In the genomic region with DNA sequence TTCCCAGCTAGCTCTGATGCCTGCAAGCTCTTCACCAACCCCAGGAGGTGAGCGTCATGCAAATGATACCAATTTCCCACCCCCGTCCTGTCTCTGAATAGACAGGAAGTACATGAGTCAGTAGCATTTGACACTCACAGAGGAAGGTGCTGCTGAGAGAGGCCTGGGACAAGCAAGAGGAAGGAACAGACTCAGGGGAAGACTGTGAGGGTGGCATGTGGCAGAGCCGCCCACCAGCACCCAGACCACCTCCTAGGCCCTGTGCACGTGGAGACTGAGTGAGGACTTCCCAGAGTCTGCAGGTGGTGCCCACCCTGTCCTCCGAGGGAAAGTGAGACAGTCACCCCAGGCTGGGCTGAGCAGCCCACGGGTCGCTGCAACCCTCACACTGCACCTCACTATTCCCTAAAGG, we compare ENCODE assay signal across 8 cellular contexts.
A peak's percentile ranks its signal among the peaks of the same experiment; 100 is the strongest.
DNase-seq lines count a peak whose midpoint lies in the region; ATAC-seq and TF ChIP-seq lines count a peak whose summit lies in the region.

No MANE protein-coding gene starts in this region.

- H3K9me3 Mint-ChIP-seq in naive thymus-derived CD8-positive, alpha-beta T cell, result peaks cover 5 to 26% (median 13%) of the 10 kb centered on the region in 9 donors

- POLR2A ChIA-PET in naive thymus-derived CD8-positive, alpha-beta T cell (lab: Charles Lee), result no interaction called here

- H3K27me3 Mint-ChIP-seq in naive thymus-derived CD8-positive, alpha-beta T cell, result peaks cover 0 to 25% (median 3%) of the 10 kb centered on the region in 5 donors

- H3K4me3 Mint-ChIP-seq in naive thymus-derived CD8-positive, alpha-beta T cell, result peak overlapping the region in 8 of 10 donors; percentile 1 to 49 (median 37)

- peak overlapping the region; percentile 48 to 88 (median 78) for H3K27ac Mint-ChIP-seq in naive thymus-derived CD8-positive, alpha-beta T cell

- DNase-seq in NCI-H2196 (lab: John Stamatoyannopoulos, UW; ENCODE audit: unreplicated experiment), result peak; percentile 17
- DNase-seq in NCI-H2196 treated with DMSO at 0.1 percent for 48 hours (lab: John Stamatoyannopoulos, UW; ENCODE audit: unreplicated experiment), result no peak
- peak; percentile 22 for DNase-seq in activated gamma-delta T cell treated with anti-CD3 and anti-CD28 coated beads, Interleukin-2, amount 50 U/mL, for 16 hours (ENCODE audit: low read depth)
- peak in 9 of 10 donors; percentile 7 to 74 (median 37) for DNase-seq in naive thymus-derived CD8-positive, alpha-beta T cell
- DNase-seq in hippocampal formation (lab: John Stamatoyannopoulos, UW), result no peak
- DNase-seq in GF-D8 (lab: John Stamatoyannopoulos, UW), result no peak

- peaks cover 0 to 11% (median 6%) of the 10 kb centered on the region in 3 donors for H3K36me3 Mint-ChIP-seq in naive thymus-derived CD8-positive, alpha-beta T cell

- H3K4me1 Mint-ChIP-seq in naive thymus-derived CD8-positive, alpha-beta T cell, result peaks cover 11 to 29% (median 22%) of the 10 kb centered on the region in 4 donors

- peak; percentile 98 for ATAC-seq in HG02885 (IDR thresholded peaks at IDR 0.05; ENCODE audit: poor library complexity, unreplicated experiment)
- peak; percentile 89 to 96 for ATAC-seq in naive thymus-derived CD8-positive, alpha-beta T cell

TF ChIP-seq in PFSK-1, 5 proteins besides CTCF, POLR2A, EP300 and RAD21:
- TF ChIP-seq FOXP2 (optimal IDR thresholded peaks at IDR 0.05; ENCODE audit: borderline replicate concordance, extremely low read depth, extremely low read length, insufficient read depth) (no peak), TAF1 (IDR thresholded peaks at IDR 0.05; ENCODE audit: borderline replicate concordance, insufficient read depth, low read length) (peak; percentile 58; the same call in 1 of the 2 replicates)

Comparison
In these comparisons a context has a peak if more than half of its experiments do, and no peak if none do; other contexts are left out.
1. DNase-seq: peak in NCI-H2196 (single experiment), activated gamma-delta T cell treated with anti-CD3 and anti-CD28 coated beads, Interleukin-2, amount 50 U/mL, for 16 hours (single experiment) and naive thymus-derived CD8-positive, alpha-beta T cell (9 of 10); none in NCI-H2196 treated with DMSO at 0.1 percent for 48 hours (single experiment), hippocampal formation (0 of 2) and GF-D8 (single experiment).